25 cellular contexts compared by ENCODE assay signal in the genomic region with DNA sequence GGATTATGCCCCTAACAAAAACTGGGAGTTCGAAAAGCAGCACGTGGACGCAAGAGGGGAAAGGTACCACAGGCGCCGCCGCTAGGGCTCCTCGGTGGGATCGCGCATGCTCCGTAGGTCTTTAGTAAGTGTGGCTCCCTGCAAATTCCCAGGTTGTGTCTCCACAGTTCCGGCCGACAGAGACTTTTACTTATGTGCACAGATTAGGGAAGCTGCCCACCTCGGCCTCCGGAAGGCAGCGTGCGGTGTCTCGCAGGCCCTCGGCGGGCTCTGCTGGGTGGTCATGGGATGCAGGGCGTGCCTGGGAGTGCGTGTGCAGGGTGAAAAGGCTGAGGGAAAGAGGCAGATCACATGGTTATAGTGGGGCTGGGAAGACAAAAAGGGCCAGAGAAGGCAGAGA.
"Had no signal": no experiment of that assay in that cellular context is flagged by ENCODE, and none has a peak within 500 bp of the region (broad histone marks: within the 10 kb centered on the region; RNA-seq: fewer than 3 reads in every experiment).

No MANE protein-coding gene starts in this region.

- ATAC-seq: HepG2 had no signal

- H3K9me3 ChIP-seq: MG63, SJSA1 had no signal

- H3K36me3 ChIP-seq: MG63, SJSA1 had no signal

- DNase-seq: IMR-90, Karpas-422, KG1, MG63, NCI-H1092, NCI-H1105 treated with DMSO at 0.1 percent for 48 hours, NCI-H1417 treated with DMSO at 0.1 percent for 48 hours, NCI-H146, NCI-H187, NCI-H2029, NCI-H2081 treated with DMSO at 0.1 percent for 48 hours, NCI-H2171, NCI-H226, NCI-H446, NCI-H510A, NCI-H524 treated with DMSO at 0.1 percent for 48 hours, NCI-H69, NCI-H774, Right ventricle myocardium superior, RPMI8226, SIG-M5 had no signal

- H3K27me3 ChIP-seq: MG63, SJSA1 had no signal

- H3K4me1 ChIP-seq: SJSA1 had no signal

- H3K27ac ChIP-seq: SJSA1, SK-N-MC had no signal

- FAIRE-seq: HepG2, RCC 7860 had no signal

- H3K4me3 ChIP-seq: MG63, SJSA1, SK-N-MC had no signal
